ENCODE assay signal across 8 cellular contexts in the genomic region with DNA sequence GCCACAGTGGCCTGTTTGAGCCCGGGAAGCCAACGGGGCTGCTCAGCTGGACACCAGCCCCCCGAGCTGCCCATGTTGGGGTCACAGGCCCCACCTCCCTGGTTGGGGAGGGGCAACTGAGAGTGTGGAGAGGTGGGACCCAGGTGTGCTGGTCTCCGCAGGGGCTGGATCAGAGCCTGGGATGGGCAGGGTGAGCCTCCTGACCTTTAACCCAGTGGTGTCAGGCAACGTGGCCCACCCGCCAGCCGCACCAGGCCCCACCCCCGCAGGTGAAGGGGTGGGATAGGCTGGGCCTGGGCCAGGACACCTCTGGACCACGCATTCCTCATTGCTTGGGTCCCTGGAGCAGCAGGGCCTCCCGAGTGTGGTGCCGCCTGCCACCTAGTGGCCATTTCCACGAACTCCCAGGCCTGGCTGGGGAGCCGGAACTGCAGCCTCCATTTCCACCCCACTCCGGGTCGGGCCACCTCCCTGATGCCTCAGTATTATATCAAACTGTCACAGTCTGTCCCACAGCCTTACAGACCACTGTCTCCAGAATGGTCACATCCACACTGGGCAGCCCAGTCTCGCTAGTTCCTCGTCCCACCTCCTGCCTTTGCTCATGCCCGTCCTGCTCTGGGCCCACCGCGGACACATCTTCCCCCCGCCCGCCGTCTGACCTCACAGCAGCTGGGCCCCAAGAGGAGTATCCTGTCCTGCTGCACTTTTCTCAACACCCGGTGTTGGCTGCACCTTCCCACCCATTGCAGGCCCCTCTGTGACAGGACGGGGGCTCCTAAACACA. TPM values are rescaled to one million over a fixed set of nuclear protein-coding genes. Genes with fewer than 3 reads are reported as not detected.
DNase-seq lines count a peak whose midpoint lies in the region; ATAC-seq and TF ChIP-seq lines count a peak whose summit lies in the region.

No MANE protein-coding gene starts in this region.

- TF ChIP-seq CTCF in GM12864 (IDR thresholded peaks at IDR 0.05; ENCODE audit: low read depth, low read length, missing control alignments) (peak; percentile 94), RWPE1 (conservative IDR thresholded peaks at IDR 0.05; ENCODE audit: low read depth) (peak; percentile 91), foreskin fibroblast (IDR thresholded peaks at IDR 0.05; ENCODE audit: low read depth, low read length) (peak; percentile 93)

- H3K27me3 Mint-ChIP-seq in activated T-helper 2 cell treated with anti-CD3 and anti-CD28 coated beads, Interferon-gamma antibody, Interleukin-2, Interleukin-4, amounts not matched to agents 10 μg/mL and 5 μg/mL and 100 μg/mL, durations not matched to agents 14 hours and 24 hours and 36 hours (ENCODE audit: low read depth) = no peaks in the 10 kb centered on the region

- DNase-seq in GM12864 (ENCODE audit: low read depth) (no peak), HUDEP-2 (lab: John Stamatoyannopoulos, UW; ENCODE audit: unreplicated experiment in 76 of 76) (peak in 63 of 76 experiments; percentile 11 to 79 (median 54)), RWPE1 (ENCODE audit: low spot score) (peak; percentile 73), foreskin fibroblast (peak; percentile 45 to 86), nucleus accumbens (lab: John Stamatoyannopoulos, UW) (peak in 49 of 56 donors; percentile 9 to 83 (median 57)), substantia nigra (lab: John Stamatoyannopoulos, UW) (peak in 46 of 49 donors; percentile 13 to 82 (median 56))
- peak; percentile 63 for DNase-seq in activated T-helper 2 cell treated with anti-CD3 and anti-CD28 coated beads, Interferon-gamma antibody, Interleukin-2, Interleukin-4, amounts not matched to agents 10 μg/mL and 5 μg/mL and 100 μg/mL, durations not matched to agents 14 hours and 24 hours and 36 hours (ENCODE audit: low spot score)

- CTCF ChIA-PET in RWPE1 (lab: Yijun Ruan, JAX) = interaction anchor here (0.6 to 0.7 kb wide), 2 partner anchors 130 to 711 kb away, joined by 3 read pairs; no protein-coding TSS in a partner anchor

- H3K4me1 Mint-ChIP-seq in activated T-helper 2 cell treated with anti-CD3 and anti-CD28 coated beads, Interferon-gamma antibody, Interleukin-2, Interleukin-4, amounts not matched to agents 10 μg/mL and 5 μg/mL and 100 μg/mL, durations not matched to agents 14 hours and 24 hours and 36 hours (ENCODE audit: low read depth) = peaks cover 6% of the 10 kb centered on the region

- H3K36me3 Mint-ChIP-seq in activated T-helper 2 cell treated with anti-CD3 and anti-CD28 coated beads, Interferon-gamma antibody, Interleukin-2, Interleukin-4, amounts not matched to agents 10 μg/mL and 5 μg/mL and 100 μg/mL, durations not matched to agents 14 hours and 24 hours and 36 hours (ENCODE audit: low read depth) = no peaks in the 10 kb centered on the region

- H3K4me3 Mint-ChIP-seq in activated T-helper 2 cell treated with anti-CD3 and anti-CD28 coated beads, Interferon-gamma antibody, Interleukin-2, Interleukin-4, amounts not matched to agents 10 μg/mL and 5 μg/mL and 100 μg/mL, durations not matched to agents 14 hours and 24 hours and 36 hours (ENCODE audit: low read depth) = no peak overlapping the region

- no peak overlapping the region for H3K27ac Mint-ChIP-seq in activated T-helper 2 cell treated with anti-CD3 and anti-CD28 coated beads, Interferon-gamma antibody, Interleukin-2, Interleukin-4, amounts not matched to agents 10 μg/mL and 5 μg/mL and 100 μg/mL, durations not matched to agents 14 hours and 24 hours and 36 hours

- H3K27ac ChIP-seq in RWPE1 = no peak overlapping the region
- no peak overlapping the region for H3K27ac ChIP-seq in substantia nigra (ENCODE audit: low read depth, low read length, poor library complexity, severe bottlenecking)

- no peak for ATAC-seq in HG02840 (IDR thresholded peaks at IDR 0.05; ENCODE audit: low FRiP score, unreplicated experiment)

- POLR2A ChIA-PET in RWPE1 (lab: Yijun Ruan, JAX; ENCODE audit: low non-redundant PET) = no interaction called here

- no peaks in the 10 kb centered on the region for H3K9me3 Mint-ChIP-seq in activated T-helper 2 cell treated with anti-CD3 and anti-CD28 coated beads, Interferon-gamma antibody, Interleukin-2, Interleukin-4, amounts not matched to agents 10 μg/mL and 5 μg/mL and 100 μg/mL, durations not matched to agents 14 hours and 24 hours and 36 hours

- H3K4me3 ChIP-seq in GM12864 (ENCODE audit: low read depth, low read length) (no peak overlapping the region), foreskin fibroblast (ENCODE audit: low read depth in 1 of 2, low read length in 2 of 2) (no peak overlapping the region)

- intact Hi-C loops in activated T-helper 2 cell treated with anti-CD3 and anti-CD28 coated beads, Interferon-gamma antibody, Interleukin-2, Interleukin-4, amounts not matched to agents 10 μg/mL and 5 μg/mL and 100 μg/mL, durations not matched to agents 14 hours and 24 hours and 36 hours (cut with micrococcal nuclease) = loop anchor here (1.0 kb wide), 1 partner anchor 190 kb away; no protein-coding TSS in a partner anchor

RNA-seq across cellular contexts. Expression of gene PPP6R3, which starts 13.3 kb away (rescaled TPM):
- 126 and 134 TPM in 2 replicates for total RNA-seq in activated T-helper 2 cell treated with anti-CD3 and anti-CD28 coated beads, Interferon-gamma antibody, Interleukin-2, Interleukin-4, amounts not matched to agents 10 μg/mL and 5 μg/mL and 100 μg/mL, durations not matched to agents 14 hours and 24 hours and 36 hours
